In genomic region chr3:34254285-34254684, GRCh38 we compare ENCODE assay signal across 33 cellular contexts.
"Had no signal": no experiment of that assay in that cellular context is flagged by ENCODE, and none has a peak within 500 bp of the region (broad histone marks: within the 10 kb centered on the region; RNA-seq: fewer than 3 reads in every experiment).

No MANE protein-coding gene starts in this region.

- H3K27ac Mint-ChIP-seq: activated CD4-positive, alpha-beta memory T cell treated with anti-CD3 and anti-CD28 coated beads, Interleukin-2, amount 10 ng/mL, durations not matched to agents 7 days and 5 days; activated CD8-positive, alpha-beta memory T cell treated with anti-CD3 and anti-CD28 coated beads, Interleukin-2, amount 10 ng/mL, durations not matched to agents 7 days and 5 days; activated naive CD4-positive, alpha-beta T cell treated with anti-CD3 and anti-CD28 coated beads, Interleukin-2, amount 10 ng/mL, durations not matched to agents 7 days and 5 days; activated naive CD8-positive, alpha-beta T cell; activated naive CD8-positive, alpha-beta T cell treated with anti-CD3 and anti-CD28 coated beads, Interleukin-2, amount 50 U/mL, for 24 hours had no signal

- ATAC-seq: activated CD8-positive, alpha-beta memory T cell treated with anti-CD3 and anti-CD28 coated beads, Interleukin-2, amount 10 ng/mL, durations not matched to agents 7 days and 5 days; activated naive CD8-positive, alpha-beta T cell treated with anti-CD3 and anti-CD28 coated beads, Interleukin-2, amount 50 U/mL, for 24 hours; Right ventricle myocardium inferior had no signal

- H3K4me3 ChIP-seq: cardiac muscle cell, PC-9 had no signal

- H3K4me3 Mint-ChIP-seq: activated CD4-positive, alpha-beta memory T cell treated with anti-CD3 and anti-CD28 coated beads, Interleukin-2, amount 10 ng/mL, durations not matched to agents 7 days and 5 days; activated CD8-positive, alpha-beta memory T cell treated with anti-CD3 and anti-CD28 coated beads, Interleukin-2, amount 10 ng/mL, durations not matched to agents 7 days and 5 days; activated naive CD4-positive, alpha-beta T cell treated with anti-CD3 and anti-CD28 coated beads, Interleukin-2, amount 10 ng/mL, durations not matched to agents 7 days and 5 days; activated naive CD8-positive, alpha-beta T cell; activated naive CD8-positive, alpha-beta T cell treated with anti-CD3 and anti-CD28 coated beads, Interleukin-2, amount 50 U/mL, for 24 hours; central memory CD8-positive, alpha-beta T cell had no signal

- H3K4me2 ChIP-seq: PC-9 had no signal

- H3K27me3 ChIP-seq: cardiac muscle cell had no signal

- H3K4me1 Mint-ChIP-seq: activated CD4-positive, alpha-beta memory T cell treated with anti-CD3 and anti-CD28 coated beads, Interleukin-2, amount 10 ng/mL, durations not matched to agents 7 days and 5 days; activated CD8-positive, alpha-beta memory T cell treated with anti-CD3 and anti-CD28 coated beads, Interleukin-2, amount 10 ng/mL, durations not matched to agents 7 days and 5 days; activated naive CD4-positive, alpha-beta T cell treated with anti-CD3 and anti-CD28 coated beads, Interleukin-2, amount 10 ng/mL, durations not matched to agents 7 days and 5 days; activated naive CD8-positive, alpha-beta T cell treated with anti-CD3 and anti-CD28 coated beads, Interleukin-2, amount 50 U/mL, for 24 hours had no signal

- FAIRE-seq: RCC 7860 had no signal

- DNase-seq: activated CD4-positive, alpha-beta memory T cell treated with anti-CD3 and anti-CD28 coated beads, Interleukin-2, amount 10 ng/mL, durations not matched to agents 7 days and 5 days; activated CD4-positive, alpha-beta T cell treated with anti-CD3 and anti-CD28 coated beads for 1 hour; activated CD4-positive, alpha-beta T cell treated with anti-CD3 and anti-CD28 coated beads for 48 hours; activated CD4-positive, CD25-positive, alpha-beta regulatory T cell; activated CD8-positive, alpha-beta memory T cell treated with anti-CD3 and anti-CD28 coated beads for 24 hours; activated CD8-positive, alpha-beta memory T cell treated with anti-CD3 and anti-CD28 coated beads, Interleukin-2, amount 10 ng/mL, durations not matched to agents 7 days and 5 days; activated CD8-positive, alpha-beta memory T cell treated with anti-CD3 and anti-CD28 coated beads, Interleukin-2, amount 50 U/mL, for 48 hours; activated effector memory CD4-positive, alpha-beta T cell treated with Interleukin-2 at 50 U/mL for 16 hours; activated naive CD4-positive, alpha-beta T cell treated with anti-CD3 and anti-CD28 coated beads, Interleukin-2, amount 10 ng/mL, durations not matched to agents 7 days and 5 days; activated naive CD8-positive, alpha-beta T cell treated with anti-CD3 and anti-CD28 coated beads, Interleukin-2, amount 50 U/mL, for 24 hours; activated T-cell treated with anti-CD3 and anti-CD28 coated beads, Interleukin-2, amount 50 U/mL, for 48 hours; anterior cingulate cortex; NCI-H1092 treated with DMSO at 0.1 percent for 48 hours; NCI-H1417; NCI-H146; NCI-H187 treated with DMSO at 0.1 percent for 48 hours; NCI-H2081; NCI-H226; NCI-H446 treated with DMSO at 0.1 percent for 48 hours; NCI-H524; NCI-H69; PC-9; SIG-M5; SW 1271; T-helper 1 cell; T-helper 2 cell; T-helper 9 cell had no signal

- H3K27me3 Mint-ChIP-seq: activated naive CD8-positive, alpha-beta T cell; activated naive CD8-positive, alpha-beta T cell treated with anti-CD3 and anti-CD28 coated beads, Interleukin-2, amount 50 U/mL, for 24 hours had no signal

- H3K27ac ChIP-seq: cardiac muscle cell, PC-9, RWPE1 had no signal

- H3K36me3 Mint-ChIP-seq: activated CD8-positive, alpha-beta memory T cell treated with anti-CD3 and anti-CD28 coated beads, Interleukin-2, amount 10 ng/mL, durations not matched to agents 7 days and 5 days; activated naive CD4-positive, alpha-beta T cell treated with anti-CD3 and anti-CD28 coated beads, Interleukin-2, amount 10 ng/mL, durations not matched to agents 7 days and 5 days; activated naive CD8-positive, alpha-beta T cell had no signal

- H3K36me3 ChIP-seq: cardiac muscle cell had no signal

- H2AFZ ChIP-seq: PC-9 had no signal

- H3K9me3 Mint-ChIP-seq: activated CD4-positive, alpha-beta memory T cell treated with anti-CD3 and anti-CD28 coated beads, Interleukin-2, amount 10 ng/mL, durations not matched to agents 7 days and 5 days; activated naive CD4-positive, alpha-beta T cell treated with anti-CD3 and anti-CD28 coated beads, Interleukin-2, amount 10 ng/mL, durations not matched to agents 7 days and 5 days; activated naive CD8-positive, alpha-beta T cell treated with anti-CD3 and anti-CD28 coated beads, Interleukin-2, amount 50 U/mL, for 24 hours; central memory CD8-positive, alpha-beta T cell had no signal
